Comparison of ENCODE assay signal across 8 cellular contexts in the genomic region with DNA sequence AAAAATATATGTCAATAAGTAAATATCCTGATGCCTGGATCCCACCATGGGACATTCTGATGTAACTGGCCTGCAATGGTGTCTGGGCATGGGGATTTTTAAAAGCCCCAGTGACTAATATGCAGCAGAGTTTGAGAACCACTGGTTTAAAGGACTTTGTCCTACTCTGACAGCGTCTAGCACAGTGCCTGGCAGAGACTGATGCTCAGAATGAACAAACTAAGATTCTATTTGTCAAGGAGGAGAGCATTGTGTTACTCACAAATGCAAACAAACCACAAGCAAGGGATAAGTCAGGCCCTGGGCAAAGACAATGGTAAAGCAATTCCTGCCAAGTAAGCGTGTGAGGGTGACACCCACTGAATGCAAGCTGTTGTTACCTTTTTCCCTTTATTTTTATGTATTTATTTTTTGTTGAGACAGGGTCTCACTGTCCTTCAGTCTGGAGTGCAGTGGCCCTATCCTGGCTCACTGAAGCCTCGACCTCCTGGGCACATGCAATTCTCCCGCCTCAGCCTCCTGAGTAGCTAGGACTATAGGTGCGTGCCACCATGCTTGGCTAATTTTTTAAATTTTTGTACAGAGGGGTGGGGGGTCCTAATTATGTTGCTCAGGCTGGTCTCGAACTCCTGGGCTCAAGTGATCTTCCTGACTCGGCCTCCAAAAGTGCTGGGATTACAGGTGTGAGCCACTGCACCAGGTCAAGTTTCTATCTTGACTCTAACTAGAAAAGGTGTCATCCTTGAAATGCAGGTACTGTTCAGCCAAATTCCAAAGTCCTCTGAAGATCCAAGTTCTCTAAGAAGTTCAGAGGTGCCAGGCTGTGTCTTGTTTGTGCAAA. TPM values are rescaled to one million over a fixed set of nuclear protein-coding genes. Genes with fewer than 3 reads are reported as not detected.
DNase-seq lines count a peak whose midpoint lies in the region; ATAC-seq and TF ChIP-seq lines count a peak whose summit lies in the region.

No MANE protein-coding gene starts in this region.

- no peak overlapping the region for H2BK120ac ChIP-seq in mesendoderm (ENCODE audit: low read depth, low read length)

- no peak overlapping the region for H3K4me2 ChIP-seq in mesendoderm (ENCODE audit: low read length)

- H2BK15ac ChIP-seq in mesendoderm (replicated peaks; ENCODE audit: low read depth), result no peak overlapping the region

- H3K9ac ChIP-seq in mesendoderm (ENCODE audit: low read length), result no peak overlapping the region

- H3K56ac ChIP-seq in mesendoderm (ENCODE audit: low read length), result peak overlapping the region; percentile 91

- H3K4ac ChIP-seq in mesendoderm (ENCODE audit: low read depth, low read length), result no peak overlapping the region

- no peak overlapping the region for H3K4me3 ChIP-seq in mesendoderm (ENCODE audit: low read length)
- peak overlapping the region; percentile 83 to 100 for H3K4me3 ChIP-seq in vagina

- H3K23ac ChIP-seq in mesendoderm (ENCODE audit: low read length), result no peak overlapping the region

- no peaks in the 10 kb centered on the region for H3K4me1 ChIP-seq in mesendoderm (ENCODE audit: control insufficient read depth, low read depth, low read length)
- H3K4me1 ChIP-seq in vagina, result peaks cover 44% of the 10 kb centered on the region

- H3K79me2 ChIP-seq in mesendoderm (ENCODE audit: control insufficient read depth, insufficient read depth, low read length), result no peaks in the 10 kb centered on the region

- H3K36me3 ChIP-seq in mesendoderm (ENCODE audit: control insufficient read depth, insufficient read depth, low read length) (no peaks in the 10 kb centered on the region), vagina (no peaks in the 10 kb centered on the region)

- H2BK5ac ChIP-seq in mesendoderm (ENCODE audit: low read length), result no peak overlapping the region

- TF ChIP-seq CTCF in vagina (IDR thresholded peaks at IDR 0.05), result no peak

- H3K27me3 ChIP-seq in mesendoderm (ENCODE audit: insufficient read depth, low read length, poor library complexity) (no peaks in the 10 kb centered on the region), vagina (no peaks in the 10 kb centered on the region)

- no peak overlapping the region for H4K5ac ChIP-seq in mesendoderm (ENCODE audit: low read length)

- peaks cover 5% of the 10 kb centered on the region for H3K9me3 ChIP-seq in vagina

- H3K27ac ChIP-seq in mesendoderm (ENCODE audit: low read depth, low read length), result no peak overlapping the region
- peak overlapping the region; percentile 37 for H3K27ac ChIP-seq in vagina

- peak; percentile 23 for DNase-seq in stimulated activated CD4-positive, alpha-beta T cell treated with anti-CD3 and anti-CD28 coated beads, Interleukin-1b, Interleukin-23, amount 100 ng/mL, for 48 hours
- DNase-seq in stimulated activated CD4-positive, alpha-beta T cell treated with anti-CD3 and anti-CD28 coated beads, Interleukin-12 subunit alpha, Interleukin-12 subunit beta, amount 100 ng/mL, for 4 hours, result no peak
- DNase-seq in astrocyte of the hippocampus (ENCODE audit: low read depth, low spot score) (peak; percentile 20), mesendoderm (no peak), vagina (ENCODE audit: extremely low spot score in 2 of 2) (no peak), inferior parietal cortex (ENCODE audit: extremely low spot score) (no peak)
- DNase-seq in effector CD8-positive, alpha-beta T cell (lab: John Stamatoyannopoulos, UW), result no peak

- no peaks in the 10 kb centered on the region for H3K79me1 ChIP-seq in mesendoderm (ENCODE audit: low read length)

- intact Hi-C loops in vagina (cut with DNase I), result no loop called here

- no peak for ATAC-seq in HG02798 (IDR thresholded peaks at IDR 0.05; ENCODE audit: poor library complexity, unreplicated experiment)

- no peak overlapping the region for H3K18ac ChIP-seq in mesendoderm (ENCODE audit: low read length)

- TF ChIP-seq POLR2A in vagina (IDR thresholded peaks at IDR 0.05), result no peak

- no peak overlapping the region for H4K8ac ChIP-seq in mesendoderm (ENCODE audit: low read depth, low read length)

- no CpG with 5 or more reads among the region's 7 CpGs for WGBS in mesendoderm (ENCODE audit: extremely low coverage, insufficient coverage, low lambda C conversion rate)

- H2AK5ac ChIP-seq in mesendoderm (ENCODE audit: low read length), result no peak overlapping the region

RNA-seq across cellular contexts. Expression of gene GPD1L, which starts 0.9 kb away (rescaled TPM):
- 2.7 TPM for polyA plus RNA-seq in mesendoderm (2013, experiment 1 of 2)
- 2.9 TPM for polyA plus RNA-seq in mesendoderm (2013, experiment 2 of 2)
- total RNA-seq in vagina, result 57.5 TPM

Comparison
In these comparisons a context has a peak if more than half of its experiments do, and no peak if none do; other contexts are left out.
1. DNase-seq: peak in stimulated activated CD4-positive, alpha-beta T cell treated with anti-CD3 and anti-CD28 coated beads, Interleukin-1b, Interleukin-23, amount 100 ng/mL, for 48 hours (single experiment) and astrocyte of the hippocampus (single experiment); none in stimulated activated CD4-positive, alpha-beta T cell treated with anti-CD3 and anti-CD28 coated beads, Interleukin-12 subunit alpha, Interleukin-12 subunit beta, amount 100 ng/mL, for 4 hours (single experiment), mesendoderm (single experiment), vagina (0 of 2), effector CD8-positive, alpha-beta T cell (single experiment) and inferior parietal cortex (single experiment).